In the genomic region with DNA sequence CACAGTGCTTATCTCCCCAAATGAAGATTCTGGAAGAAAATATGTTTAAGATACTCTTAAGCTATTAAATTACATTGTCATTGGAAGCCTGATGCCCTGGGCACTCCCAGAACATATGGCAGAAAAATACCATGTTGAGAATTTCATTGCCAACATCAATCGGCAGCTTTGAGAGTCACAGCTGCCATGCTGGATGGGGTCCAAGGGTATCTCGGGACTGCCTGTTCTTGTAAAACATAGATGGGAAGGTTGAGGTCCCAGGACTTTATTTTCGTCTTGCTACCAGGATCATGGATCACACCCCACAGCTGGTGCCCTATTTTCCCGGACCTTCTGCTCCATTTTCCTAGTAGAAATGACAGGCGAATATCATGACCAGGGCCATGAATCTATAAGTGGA, we compare ENCODE assay signal across 26 cellular contexts.
"Had no signal": no experiment of that assay in that cellular context is flagged by ENCODE, and none has a peak within 500 bp of the region (broad histone marks: within the 10 kb centered on the region; RNA-seq: fewer than 3 reads in every experiment).

No MANE protein-coding gene starts in this region.

- H3K9me3 ChIP-seq: breast epithelium had no signal

- H3K36me3 ChIP-seq: breast epithelium had no signal

- H3K27me3 Mint-ChIP-seq: activated CD4-positive, alpha-beta T cell treated with anti-CD3 and anti-CD28 coated beads, Interleukin-2, amount 10 ng/mL, durations not matched to agents 7 days and 5 days; activated naive CD4-positive, alpha-beta T cell treated with anti-CD3 and anti-CD28 coated beads, Interleukin-2, amount 10 ng/mL, durations not matched to agents 7 days and 5 days; IgD-negative memory B cell had no signal

- H3K4me3 Mint-ChIP-seq: activated CD4-positive, alpha-beta memory T cell treated with anti-CD3 and anti-CD28 coated beads for 36 hours; activated CD4-positive, alpha-beta T cell treated with anti-CD3 and anti-CD28 coated beads, Interleukin-2, amount 10 ng/mL, durations not matched to agents 7 days and 5 days; activated naive CD4-positive, alpha-beta T cell treated with anti-CD3 and anti-CD28 coated beads, Interleukin-2, amount 10 ng/mL, durations not matched to agents 7 days and 5 days; activated naive CD8-positive, alpha-beta T cell treated with anti-CD3 and anti-CD28 coated beads for 36 hours; activated T-helper 17 cell treated with anti-CD3 and anti-CD28 coated beads, Interleukin-2, amount 50 U/mL, for 72 hours; IgD-negative memory B cell; T-cell had no signal

- H3K4me1 ChIP-seq: breast epithelium had no signal

- H3K36me3 Mint-ChIP-seq: activated CD4-positive, alpha-beta memory T cell treated with anti-CD3 and anti-CD28 coated beads for 36 hours; activated naive CD4-positive, alpha-beta T cell treated with anti-CD3 and anti-CD28 coated beads, Interleukin-2, amount 10 ng/mL, durations not matched to agents 7 days and 5 days; activated naive CD8-positive, alpha-beta T cell treated with anti-CD3 and anti-CD28 coated beads for 36 hours; T-cell had no signal

- H3K27me3 ChIP-seq: breast epithelium had no signal

- H3K4me1 Mint-ChIP-seq: activated CD4-positive, alpha-beta T cell treated with anti-CD3 and anti-CD28 coated beads, Interleukin-2, amount 10 ng/mL, durations not matched to agents 7 days and 5 days; activated naive CD4-positive, alpha-beta T cell treated with anti-CD3 and anti-CD28 coated beads, Interleukin-2, amount 10 ng/mL, durations not matched to agents 7 days and 5 days; activated naive CD8-positive, alpha-beta T cell treated with anti-CD3 and anti-CD28 coated beads for 36 hours; activated T-helper 17 cell treated with anti-CD3 and anti-CD28 coated beads, Interleukin-2, amount 50 U/mL, for 72 hours; IgD-negative memory B cell; T-cell had no signal

- H3K4me3 ChIP-seq: breast epithelium, PC-9, SK-N-MC had no signal

- ATAC-seq: activated T-helper 17 cell treated with anti-CD3 and anti-CD28 coated beads, Interleukin-2, amount 50 U/mL, for 72 hours; T-cell had no signal

- H3K27ac ChIP-seq: breast epithelium, PC-9, SK-N-MC, VCaP had no signal

- DNase-seq: activated CD4-positive, alpha-beta memory T cell treated with anti-CD3 and anti-CD28 coated beads for 36 hours; activated CD4-positive, alpha-beta T cell treated with anti-CD3 and anti-CD28 coated beads, Interleukin-2, amount 10 ng/mL, durations not matched to agents 7 days and 5 days; activated CD4-positive, CD25-positive, alpha-beta regulatory T cell; activated CD8-positive, alpha-beta memory T cell treated with anti-CD3 and anti-CD28 coated beads for 24 hours; activated gamma-delta T cell treated with Interleukin-2 at 50 U/mL for 16 hours; activated naive CD4-positive, alpha-beta T cell treated with anti-CD3 and anti-CD28 coated beads, Interleukin-2, amount 10 ng/mL, durations not matched to agents 7 days and 5 days; activated naive CD8-positive, alpha-beta T cell treated with anti-CD3 and anti-CD28 coated beads for 36 hours; activated T-cell treated with anti-CD3 and anti-CD28 coated beads, Interleukin-2, amount 50 U/mL, for 48 hours; caudate nucleus; KG1; NCI-H1092; NCI-H1436; NCI-H1930; NCI-H345; NCI-H526; NCI-H774; PC-9; SIG-M5; T-cell; T-helper 2 cell; T1000 had no signal

- H3K27ac Mint-ChIP-seq: activated CD4-positive, alpha-beta memory T cell treated with anti-CD3 and anti-CD28 coated beads for 36 hours; activated CD4-positive, alpha-beta T cell treated with anti-CD3 and anti-CD28 coated beads, Interleukin-2, amount 10 ng/mL, durations not matched to agents 7 days and 5 days; activated naive CD4-positive, alpha-beta T cell treated with anti-CD3 and anti-CD28 coated beads, Interleukin-2, amount 10 ng/mL, durations not matched to agents 7 days and 5 days; activated naive CD8-positive, alpha-beta T cell treated with anti-CD3 and anti-CD28 coated beads for 36 hours; activated T-helper 17 cell treated with anti-CD3 and anti-CD28 coated beads, Interleukin-2, amount 50 U/mL, for 72 hours; IgD-negative memory B cell; T-cell had no signal

- H3K9me3 Mint-ChIP-seq: activated CD4-positive, alpha-beta memory T cell treated with anti-CD3 and anti-CD28 coated beads for 36 hours; activated CD4-positive, alpha-beta T cell treated with anti-CD3 and anti-CD28 coated beads, Interleukin-2, amount 10 ng/mL, durations not matched to agents 7 days and 5 days; activated naive CD4-positive, alpha-beta T cell treated with anti-CD3 and anti-CD28 coated beads, Interleukin-2, amount 10 ng/mL, durations not matched to agents 7 days and 5 days; activated naive CD8-positive, alpha-beta T cell treated with anti-CD3 and anti-CD28 coated beads for 36 hours; T-cell had no signal
